1 cellular context compared by ENCODE assay signal in the genomic region with DNA sequence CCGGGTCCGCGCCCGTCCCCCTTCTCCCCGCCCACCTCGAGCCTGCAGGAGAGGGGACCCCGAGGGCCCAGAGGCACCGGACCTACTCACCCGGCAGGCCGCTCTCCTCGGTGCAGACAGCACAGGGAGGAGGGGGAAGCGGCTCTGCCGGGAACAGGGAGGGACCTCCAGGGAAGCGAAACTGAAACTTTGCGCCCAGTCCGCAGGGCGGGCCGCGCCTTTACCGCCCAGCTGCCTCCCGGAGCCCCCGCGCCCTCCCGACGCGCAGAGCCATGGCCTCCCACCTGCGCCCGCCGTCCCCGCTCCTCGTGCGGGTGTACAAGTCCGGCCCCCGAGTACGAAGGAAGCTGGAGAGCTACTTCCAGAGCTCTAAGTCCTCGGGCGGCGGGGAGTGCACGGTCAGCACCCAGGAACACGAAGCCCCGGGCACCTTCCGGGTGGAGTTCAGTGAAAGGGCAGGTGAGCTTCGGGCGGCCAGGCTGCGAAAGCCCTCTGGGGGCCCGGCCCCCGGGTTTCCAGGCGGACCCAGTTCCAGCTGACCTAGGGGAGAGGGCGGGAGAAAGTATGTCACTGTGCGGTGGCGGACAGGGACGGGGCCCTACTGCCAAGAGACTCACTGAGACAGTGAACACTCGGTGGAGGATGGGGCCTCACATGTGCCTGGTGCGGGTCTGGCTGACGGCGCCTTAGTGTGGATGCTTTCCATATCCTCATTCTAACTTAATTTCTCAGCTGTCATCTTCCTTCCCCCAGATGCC.
TF ChIP-seq lines count a peak whose summit lies in the region.

A gene (plus strand): TSS at position 184 of the 758 bp plus-strand sequence. CDS start 89 bp downstream, at position 273.
A gene (minus strand): TSS at position 146 of the 758 bp plus-strand sequence. CDS start 4,680 bp downstream, outside the sequence.

TF ChIP-seq in GM12878, 131 proteins besides CTCF, POLR2A, EP300 and RAD21 (continued from another document):
- TF ChIP-seq, protein P1, sequence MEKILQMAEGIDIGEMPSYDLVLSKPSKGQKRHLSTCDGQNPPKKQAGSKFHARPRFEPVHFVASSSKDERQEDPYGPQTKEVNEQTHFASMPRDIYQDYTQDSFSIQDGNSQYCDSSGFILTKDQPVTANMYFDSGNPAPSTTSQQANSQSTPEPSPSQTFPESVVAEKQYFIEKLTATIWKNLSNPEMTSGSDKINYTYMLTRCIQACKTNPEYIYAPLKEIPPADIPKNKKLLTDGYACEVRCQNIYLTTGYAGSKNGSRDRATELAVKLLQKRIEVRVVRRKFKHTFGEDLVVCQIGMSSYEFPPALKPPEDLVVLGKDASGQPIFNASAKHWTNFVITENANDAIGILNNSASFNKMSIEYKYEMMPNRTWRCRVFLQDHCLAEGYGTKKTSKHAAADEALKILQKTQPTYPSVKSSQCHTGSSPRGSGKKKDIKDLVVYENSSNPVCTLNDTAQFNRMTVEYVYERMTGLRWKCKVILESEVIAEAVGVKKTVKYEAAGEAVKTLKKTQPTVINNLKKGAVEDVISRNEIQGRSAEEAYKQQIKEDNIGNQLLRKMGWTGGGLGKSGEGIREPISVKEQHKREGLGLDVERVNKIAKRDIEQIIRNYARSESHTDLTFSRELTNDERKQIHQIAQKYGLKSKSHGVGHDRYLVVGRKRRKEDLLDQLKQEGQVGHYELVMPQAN (conservative IDR thresholded peaks at IDR 0.05): no peak; the same call in 1 of the 2 replicates
- no peak for TF ChIP-seq CBX5 (IDR thresholded peaks at IDR 0.05; ENCODE audit: low read depth)
- 0 out of 2 replicates have a peak, but pooled peaks have one; percentile 54 for TF ChIP-seq RBBP5 (conservative IDR thresholded peaks at IDR 0.05)
- TF ChIP-seq, protein P2, sequence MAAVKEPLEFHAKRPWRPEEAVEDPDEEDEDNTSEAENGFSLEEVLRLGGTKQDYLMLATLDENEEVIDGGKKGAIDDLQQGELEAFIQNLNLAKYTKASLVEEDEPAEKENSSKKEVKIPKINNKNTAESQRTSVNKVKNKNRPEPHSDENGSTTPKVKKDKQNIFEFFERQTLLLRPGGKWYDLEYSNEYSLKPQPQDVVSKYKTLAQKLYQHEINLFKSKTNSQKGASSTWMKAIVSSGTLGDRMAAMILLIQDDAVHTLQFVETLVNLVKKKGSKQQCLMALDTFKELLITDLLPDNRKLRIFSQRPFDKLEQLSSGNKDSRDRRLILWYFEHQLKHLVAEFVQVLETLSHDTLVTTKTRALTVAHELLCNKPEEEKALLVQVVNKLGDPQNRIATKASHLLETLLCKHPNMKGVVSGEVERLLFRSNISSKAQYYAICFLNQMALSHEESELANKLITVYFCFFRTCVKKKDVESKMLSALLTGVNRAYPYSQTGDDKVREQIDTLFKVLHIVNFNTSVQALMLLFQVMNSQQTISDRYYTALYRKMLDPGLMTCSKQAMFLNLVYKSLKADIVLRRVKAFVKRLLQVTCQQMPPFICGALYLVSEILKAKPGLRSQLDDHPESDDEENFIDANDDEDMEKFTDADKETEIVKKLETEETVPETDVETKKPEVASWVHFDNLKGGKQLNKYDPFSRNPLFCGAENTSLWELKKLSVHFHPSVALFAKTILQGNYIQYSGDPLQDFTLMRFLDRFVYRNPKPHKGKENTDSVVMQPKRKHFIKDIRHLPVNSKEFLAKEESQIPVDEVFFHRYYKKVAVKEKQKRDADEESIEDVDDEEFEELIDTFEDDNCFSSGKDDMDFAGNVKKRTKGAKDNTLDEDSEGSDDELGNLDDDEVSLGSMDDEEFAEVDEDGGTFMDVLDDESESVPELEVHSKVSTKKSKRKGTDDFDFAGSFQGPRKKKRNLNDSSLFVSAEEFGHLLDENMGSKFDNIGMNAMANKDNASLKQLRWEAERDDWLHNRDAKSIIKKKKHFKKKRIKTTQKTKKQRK (IDR thresholded peaks at IDR 0.05; ENCODE audit: low read depth, low read length): no peak
- TF ChIP-seq IKZF1 (conservative IDR thresholded peaks at IDR 0.05): peak; percentile 97
- TF ChIP-seq TCF3 (IDR thresholded peaks at IDR 0.05; ENCODE audit: borderline replicate concordance, insufficient read depth, low read depth, low read length): peak; percentile 57; the same call in 1 of the 2 replicates
- TF ChIP-seq LARP7 (IDR thresholded peaks at IDR 0.05): peak; percentile 77
- no peak; the same call in 1 of the 2 replicates for TF ChIP-seq SMARCA5 (IDR thresholded peaks at IDR 0.05)
- TF ChIP-seq, protein P3, sequence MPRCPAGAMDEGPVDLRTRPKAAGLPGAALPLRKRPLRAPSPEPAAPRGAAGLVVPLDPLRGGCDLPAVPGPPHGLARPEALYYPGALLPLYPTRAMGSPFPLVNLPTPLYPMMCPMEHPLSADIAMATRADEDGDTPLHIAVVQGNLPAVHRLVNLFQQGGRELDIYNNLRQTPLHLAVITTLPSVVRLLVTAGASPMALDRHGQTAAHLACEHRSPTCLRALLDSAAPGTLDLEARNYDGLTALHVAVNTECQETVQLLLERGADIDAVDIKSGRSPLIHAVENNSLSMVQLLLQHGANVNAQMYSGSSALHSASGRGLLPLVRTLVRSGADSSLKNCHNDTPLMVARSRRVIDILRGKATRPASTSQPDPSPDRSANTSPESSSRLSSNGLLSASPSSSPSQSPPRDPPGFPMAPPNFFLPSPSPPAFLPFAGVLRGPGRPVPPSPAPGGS (IDR thresholded peaks at IDR 0.05; ENCODE audit: borderline replicate concordance, insufficient read depth, low read depth, low read length, poor library complexity, severe bottlenecking): no peak
- TF ChIP-seq, protein P4, sequence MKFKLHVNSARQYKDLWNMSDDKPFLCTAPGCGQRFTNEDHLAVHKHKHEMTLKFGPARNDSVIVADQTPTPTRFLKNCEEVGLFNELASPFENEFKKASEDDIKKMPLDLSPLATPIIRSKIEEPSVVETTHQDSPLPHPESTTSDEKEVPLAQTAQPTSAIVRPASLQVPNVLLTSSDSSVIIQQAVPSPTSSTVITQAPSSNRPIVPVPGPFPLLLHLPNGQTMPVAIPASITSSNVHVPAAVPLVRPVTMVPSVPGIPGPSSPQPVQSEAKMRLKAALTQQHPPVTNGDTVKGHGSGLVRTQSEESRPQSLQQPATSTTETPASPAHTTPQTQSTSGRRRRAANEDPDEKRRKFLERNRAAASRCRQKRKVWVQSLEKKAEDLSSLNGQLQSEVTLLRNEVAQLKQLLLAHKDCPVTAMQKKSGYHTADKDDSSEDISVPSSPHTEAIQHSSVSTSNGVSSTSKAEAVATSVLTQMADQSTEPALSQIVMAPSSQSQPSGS (IDR thresholded peaks at IDR 0.05; ENCODE audit: low read length): no peak
- TF ChIP-seq, protein P5, sequence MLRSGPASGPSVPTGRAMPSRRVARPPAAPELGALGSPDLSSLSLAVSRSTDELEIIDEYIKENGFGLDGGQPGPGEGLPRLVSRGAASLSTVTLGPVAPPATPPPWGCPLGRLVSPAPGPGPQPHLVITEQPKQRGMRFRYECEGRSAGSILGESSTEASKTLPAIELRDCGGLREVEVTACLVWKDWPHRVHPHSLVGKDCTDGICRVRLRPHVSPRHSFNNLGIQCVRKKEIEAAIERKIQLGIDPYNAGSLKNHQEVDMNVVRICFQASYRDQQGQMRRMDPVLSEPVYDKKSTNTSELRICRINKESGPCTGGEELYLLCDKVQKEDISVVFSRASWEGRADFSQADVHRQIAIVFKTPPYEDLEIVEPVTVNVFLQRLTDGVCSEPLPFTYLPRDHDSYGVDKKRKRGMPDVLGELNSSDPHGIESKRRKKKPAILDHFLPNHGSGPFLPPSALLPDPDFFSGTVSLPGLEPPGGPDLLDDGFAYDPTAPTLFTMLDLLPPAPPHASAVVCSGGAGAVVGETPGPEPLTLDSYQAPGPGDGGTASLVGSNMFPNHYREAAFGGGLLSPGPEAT (IDR thresholded peaks at IDR 0.05; ENCODE audit: low read depth): peak; percentile 20; the same call in 1 of the 2 replicates
- TF ChIP-seq ETV6 (conservative IDR thresholded peaks at IDR 0.05 in 1 of 2, IDR thresholded peaks at IDR 0.05 in 1 of 2; ENCODE audit: borderline replicate concordance in 1 of 2, low read depth in 1 of 2): peak in 1 of 2 experiments; percentile 18; a peak in 1 of 4 replicates
- no peak for TF ChIP-seq MEF2B (IDR thresholded peaks at IDR 0.05; ENCODE audit: partially characterized antibody, poor library complexity, severe bottlenecking)
- peak; percentile 44 for TF ChIP-seq NFXL1 (IDR thresholded peaks at IDR 0.05; ENCODE audit: borderline replicate concordance)
- TF ChIP-seq PAX5 (IDR thresholded peaks at IDR 0.05; ENCODE audit: borderline replicate concordance, low read depth, low read length): no peak
